7 cellular contexts compared by ENCODE assay signal in the genomic region with DNA sequence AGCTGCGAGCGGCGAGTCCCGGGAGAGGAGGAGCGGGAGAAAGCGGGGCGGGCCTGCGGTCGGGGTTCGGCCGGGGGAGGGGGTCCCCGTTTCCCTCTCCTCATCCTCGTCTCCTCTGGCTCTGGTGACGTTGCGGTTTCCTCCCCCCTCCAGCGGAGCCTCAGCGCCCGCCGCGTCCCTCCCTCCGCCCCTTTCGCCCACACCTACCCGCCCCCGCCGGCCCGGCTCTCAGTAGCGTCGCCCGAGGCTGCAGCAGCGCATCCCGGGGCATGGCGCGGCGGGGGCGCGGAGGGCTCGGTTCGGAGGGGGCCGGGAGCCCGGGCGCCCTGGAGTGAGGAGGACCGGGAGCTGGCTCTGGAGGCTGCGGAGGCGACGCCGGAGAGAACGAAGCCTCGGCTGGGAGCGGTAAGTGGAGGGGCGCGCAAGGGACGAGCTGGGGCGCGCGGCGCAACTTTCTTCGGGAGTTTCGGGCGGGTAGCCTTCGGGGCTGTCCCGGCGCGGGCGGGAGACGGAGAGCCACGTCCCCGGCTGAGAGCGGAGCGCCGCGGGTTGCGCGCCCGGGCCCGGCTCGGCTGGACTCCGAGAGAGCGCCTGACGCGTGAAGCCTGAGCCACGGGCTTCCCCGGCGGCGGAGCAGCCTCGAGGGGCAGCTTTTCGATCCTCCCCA. TPM values are rescaled to one million over a fixed set of nuclear protein-coding genes. Genes with fewer than 3 reads are reported as not detected.
DNase-seq lines count a peak whose midpoint lies in the region; ATAC-seq and TF ChIP-seq lines count a peak whose summit lies in the region.

A gene (plus strand): TSS at position 231 of the 667 bp plus-strand sequence. CDS start 28,304 bp downstream, outside the sequence.

- in situ Hi-C loops in GM13977 (cut with MboI; ENCODE audit: low pct_unique_long_range_greater_than_20kb, low sequenced_read_pairs, unreplicated experiment): no loop called here

- peak; percentile 86 for DNase-seq in GM13977 (ENCODE audit: low spot score)
- DNase-seq in HCEC 1CT: peak; percentile 87
- peak; percentile 79 for DNase-seq in NB4 (ENCODE audit: low read depth)
- DNase-seq in activated CD8-positive, alpha-beta T cell treated with anti-CD3 and anti-CD28 coated beads, Interleukin-2, amount 10 ng/mL, durations not matched to agents 7 days and 5 days: peak; percentile 62
- DNase-seq in effector memory CD8-positive, alpha-beta T cell: peak; percentile 39 to 59 (median 56)
- DNase-seq in memory B cell (ENCODE audit: low spot score in 2 of 2): peak; percentile 45 to 54
- peak; percentile 33 for DNase-seq in stimulated activated CD8-positive, alpha-beta memory T cell treated with anti-CD3 and anti-CD28 coated beads, Interleukin-15, amount 100 ng/mL, for 1 hour (ENCODE audit: low read depth)

- CTCF ChIA-PET in activated CD8-positive, alpha-beta T cell treated with anti-CD3 and anti-CD28 coated beads, Interleukin-2, amount 10 ng/mL, durations not matched to agents 7 days and 5 days (lab: Charles Lee): interaction anchor here (0.9 to 1.0 kb wide), 2 partner anchors 149 to 190 kb away, joined by 3 to 4 read pairs; no protein-coding TSS in a partner anchor

- no peak for TF ChIP-seq POLR2A in NB4 (IDR thresholded peaks at IDR 0.05; ENCODE audit: extremely low read depth, insufficient read length)

- H3K4me3 Mint-ChIP-seq in activated CD8-positive, alpha-beta T cell treated with anti-CD3 and anti-CD28 coated beads, Interleukin-2, amount 10 ng/mL, durations not matched to agents 7 days and 5 days: peak within 1 kb of the TSS; percentile 67
- H3K4me3 Mint-ChIP-seq in effector memory CD8-positive, alpha-beta T cell: peak within 1 kb of the TSS; percentile 84 to 87
- peak within 1 kb of the TSS; percentile 91 for H3K4me3 Mint-ChIP-seq in memory B cell

- H3K27ac Mint-ChIP-seq in activated CD8-positive, alpha-beta T cell treated with anti-CD3 and anti-CD28 coated beads, Interleukin-2, amount 10 ng/mL, durations not matched to agents 7 days and 5 days: peak within 1 kb of the TSS; percentile 30
- peak within 1 kb of the TSS; percentile 47 to 77 for H3K27ac Mint-ChIP-seq in effector memory CD8-positive, alpha-beta T cell
- peak within 1 kb of the TSS; percentile 93 for H3K27ac Mint-ChIP-seq in memory B cell

- no peaks in the 10 kb centered on the region for H3K9me3 Mint-ChIP-seq in activated CD8-positive, alpha-beta T cell treated with anti-CD3 and anti-CD28 coated beads, Interleukin-2, amount 10 ng/mL, durations not matched to agents 7 days and 5 days (ENCODE audit: insufficient read depth)
- no peaks in the 10 kb centered on the region for H3K9me3 Mint-ChIP-seq in effector memory CD8-positive, alpha-beta T cell
- no peaks in the 10 kb centered on the region for H3K9me3 Mint-ChIP-seq in memory B cell

- H3K36me3 Mint-ChIP-seq in activated CD8-positive, alpha-beta T cell treated with anti-CD3 and anti-CD28 coated beads, Interleukin-2, amount 10 ng/mL, durations not matched to agents 7 days and 5 days (ENCODE audit: low read depth): no peaks in the 10 kb centered on the region
- H3K36me3 Mint-ChIP-seq in effector memory CD8-positive, alpha-beta T cell (ENCODE audit: insufficient read depth): peaks cover 7% of the 10 kb centered on the region
- no peaks in the 10 kb centered on the region for H3K36me3 Mint-ChIP-seq in memory B cell

- peaks cover 29% of the 10 kb centered on the region for H3K27me3 Mint-ChIP-seq in activated CD8-positive, alpha-beta T cell treated with anti-CD3 and anti-CD28 coated beads, Interleukin-2, amount 10 ng/mL, durations not matched to agents 7 days and 5 days (ENCODE audit: low read depth)
- H3K27me3 Mint-ChIP-seq in effector memory CD8-positive, alpha-beta T cell: peaks cover 0 to 13% of the 10 kb centered on the region in 2 donors
- H3K27me3 Mint-ChIP-seq in memory B cell: no peaks in the 10 kb centered on the region

- ATAC-seq in activated CD8-positive, alpha-beta T cell treated with anti-CD3 and anti-CD28 coated beads, Interleukin-2, amount 10 ng/mL, durations not matched to agents 7 days and 5 days: peak; percentile 85
- peak; percentile 84 for ATAC-seq in effector memory CD8-positive, alpha-beta T cell (replicated peaks)
- peak; percentile 59 for ATAC-seq in memory B cell (ENCODE audit: low read depth)

- no peak for TF ChIP-seq CTCF in GM13977 (IDR thresholded peaks at IDR 0.05; ENCODE audit: extremely low read depth, insufficient read depth, missing control alignments)
- TF ChIP-seq CTCF in NB4 (IDR thresholded peaks at IDR 0.05; ENCODE audit: low read depth, low read length): no peak

- H3K4me3 ChIP-seq in NB4 (ENCODE audit: low read depth, low read length): peak within 1 kb of the TSS; percentile 46

- POLR2A ChIA-PET in activated CD8-positive, alpha-beta T cell treated with anti-CD3 and anti-CD28 coated beads, Interleukin-2, amount 10 ng/mL, durations not matched to agents 7 days and 5 days (lab: Charles Lee): no interaction called here

- peaks cover 18% of the 10 kb centered on the region for H3K4me1 Mint-ChIP-seq in activated CD8-positive, alpha-beta T cell treated with anti-CD3 and anti-CD28 coated beads, Interleukin-2, amount 10 ng/mL, durations not matched to agents 7 days and 5 days (ENCODE audit: low read depth)
- H3K4me1 Mint-ChIP-seq in effector memory CD8-positive, alpha-beta T cell (ENCODE audit: low read depth in 2 of 2): peaks cover 10% of the 10 kb centered on the region in 2 donors
- H3K4me1 Mint-ChIP-seq in memory B cell: peaks cover 16% of the 10 kb centered on the region

RNA-seq across cellular contexts. Expression of the gene that starts here (rescaled TPM):
- 1 to 10 TPM; 3.7 to 3.8 TPM for total RNA-seq in activated CD8-positive, alpha-beta T cell treated with anti-CD3 and anti-CD28 coated beads, Interleukin-2, amount 10 ng/mL, durations not matched to agents 7 days and 5 days

Comparison
In these comparisons a context has a peak if more than half of its experiments do, and no peak if none do; other contexts are left out.
1. Peak in every context shown above with its lines: DNase-seq, ATAC-seq and H3K4me3 ChIP-seq.
2. DNase-seq: peak in every context shown above with its lines; median percentile 87 in HCEC 1CT; 86 in GM13977; 79 in NB4; 62 in activated CD8-positive, alpha-beta T cell treated with anti-CD3 and anti-CD28 coated beads, Interleukin-2, amount 10 ng/mL, durations not matched to agents 7 days and 5 days; 56 in effector memory CD8-positive, alpha-beta T cell; 50 in memory B cell; 33 in stimulated activated CD8-positive, alpha-beta memory T cell treated with anti-CD3 and anti-CD28 coated beads, Interleukin-15, amount 100 ng/mL, for 1 hour.
3. H3K27ac Mint-ChIP-seq: peak in every context shown above with its lines; median percentile 93 in memory B cell; 62 in effector memory CD8-positive, alpha-beta T cell; 30 in activated CD8-positive, alpha-beta T cell treated with anti-CD3 and anti-CD28 coated beads, Interleukin-2, amount 10 ng/mL, durations not matched to agents 7 days and 5 days.